In the genomic region with DNA sequence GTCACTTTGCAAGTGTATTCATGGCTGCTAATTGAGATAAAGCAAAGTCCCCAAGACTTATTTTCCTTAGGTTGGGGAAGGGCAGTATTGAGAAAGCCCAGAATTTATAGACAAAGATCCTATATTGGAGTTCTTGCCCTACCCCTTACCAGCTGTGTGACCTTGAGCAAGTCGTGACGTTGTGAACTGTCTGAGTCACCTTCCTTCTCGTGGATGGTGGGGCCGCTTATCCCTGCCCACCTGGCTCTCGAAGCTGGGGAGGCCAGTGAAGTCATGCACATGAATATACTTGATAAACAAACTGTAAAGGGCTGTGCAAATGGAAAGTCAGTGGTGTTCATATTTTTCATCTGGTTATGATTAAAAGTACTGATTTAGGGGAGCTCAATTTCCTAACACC, we compare ENCODE assay signal across 13 cellular contexts.
DNase-seq lines count a peak whose midpoint lies in the region; ATAC-seq, FAIRE-seq and TF ChIP-seq lines count a peak whose summit lies in the region.
"Had no signal": no experiment of that assay in that cellular context is flagged by ENCODE, and none has a peak within 500 bp of the region (broad histone marks: within the 10 kb centered on the region; RNA-seq: fewer than 3 reads in every experiment).

No MANE protein-coding gene starts in this region.

- TF ChIP-seq CTCF in heart right ventricle (IDR thresholded peaks at IDR 0.05): no peak
- no peak for TF ChIP-seq CTCF in K562 (IDR thresholded peaks at IDR 0.05 in 2 of 3, conservative IDR thresholded peaks at IDR 0.05 in 1 of 3; ENCODE audit: insufficient read depth in 2 of 3, low read depth in 1 of 3, low read length in 3 of 3)
- no peak for TF ChIP-seq CTCF in upper lobe of right lung (IDR thresholded peaks at IDR 0.05)

- no peaks in the 10 kb centered on the region; the same call in 1 of the 2 replicates for H4K20me1 ChIP-seq in K562 (replicated peaks; ENCODE audit: control insufficient read depth, insufficient read depth, low read length)

- peaks cover 10% of the 10 kb centered on the region for H3K79me1 ChIP-seq in trophoblast cell (ENCODE audit: low read length)

- no peak overlapping the region for H2BK12ac ChIP-seq in trophoblast cell (ENCODE audit: low read length)

- in situ Hi-C loops in K562 (cut with MboI): no loop called here

- H2AFZ ChIP-seq in K562 (ENCODE audit: low read depth, low read length) (no peak overlapping the region), trophoblast cell (ENCODE audit: insufficient read depth, low read length, poor library complexity) (no peak overlapping the region)

- H3K9ac ChIP-seq in K562 (ENCODE audit: insufficient read depth in 1 of 2, low read depth in 2 of 2, low read length in 2 of 2) (no peak overlapping the region), trophoblast cell (ENCODE audit: low read length) (no peak overlapping the region)

- H3K14ac ChIP-seq in trophoblast cell (ENCODE audit: low read length): no peak overlapping the region

- POLR2A ChIA-PET in K562 (lab: Yijun Ruan, JAX): no interaction called here

- no peak for DNase-seq in heart right ventricle
- DNase-seq in left ventricle myocardium superior: no peak
- DNase-seq in K562 (ENCODE audit: extremely low read depth in 1 of 4, low spot score in 3 of 4): peak in 1 of 4 experiments; percentile 8
- DNase-seq in iris pigment epithelial cell (ENCODE audit: low read depth): peak; percentile 82
- DNase-seq in upper lobe of right lung: no peak
- no peak for DNase-seq in NCI-H2081 treated with DMSO at 0.1 percent for 48 hours (lab: John Stamatoyannopoulos, UW)
- no peak for DNase-seq in NCI-H1092 treated with DMSO at 0.1 percent for 48 hours (lab: John Stamatoyannopoulos, UW)
- no peak for DNase-seq in trophoblast cell
- DNase-seq: activated CD4-positive, alpha-beta T cell treated with anti-CD3 and anti-CD28 coated beads, Interleukin-2, amount 10 ng/mL, durations not matched to agents 7 days and 5 days; activated naive CD4-positive, alpha-beta T cell; cortex of kidney; NCI-H1436 had no signal

- H3K9me1 ChIP-seq in K562 (ENCODE audit: control insufficient read depth, insufficient read depth, low read length): no peaks in the 10 kb centered on the region

- TF ChIP-seq EP300 in K562 (IDR thresholded peaks at IDR 0.05; ENCODE audit: low read length): no peak

- BruUV-seq in K562 (replicated peaks; lab: Mats Ljungman, UMichigan): no TSS peak

- H2AK5ac ChIP-seq in trophoblast cell (ENCODE audit: low read length): no peak overlapping the region

- peaks cover 5 to 95% (median 66%) of the 10 kb centered on the region in 9 donors for H3K4me1 ChIP-seq in heart right ventricle
- H3K4me1 ChIP-seq in K562 (replicated peaks in 1 of 2; ENCODE audit: control insufficient read depth in 2 of 2, insufficient read depth in 2 of 2, low read length in 2 of 2): peaks cover 0 to 16% of the 10 kb centered on the region in 2 experiments; a peak in 2 of 5 replicates
- H3K4me1 ChIP-seq in upper lobe of right lung: peaks cover 34% of the 10 kb centered on the region
- H3K4me1 ChIP-seq in trophoblast cell (ENCODE audit: control insufficient read depth in 1 of 2, insufficient read depth in 2 of 2, low read length in 2 of 2): peaks cover 10 to 11% of the 10 kb centered on the region in 2 experiments

- no peak for TF ChIP-seq RAD21 in K562 (CRISPR knock-in tag; conservative IDR thresholded peaks at IDR 0.05 in 1 of 2, IDR thresholded peaks at IDR 0.05 in 1 of 2)

- H3K4ac ChIP-seq in trophoblast cell (ENCODE audit: low read depth, low read length): no peak overlapping the region

- no peak overlapping the region for H3K4me3 ChIP-seq in heart right ventricle
- no peak overlapping the region for H3K4me3 ChIP-seq in K562
- H3K4me3 ChIP-seq in upper lobe of right lung: no peak overlapping the region
- H3K4me3 ChIP-seq in trophoblast cell (ENCODE audit: low read depth, low read length): no peak overlapping the region
- H3K4me3 ChIP-seq: tibial nerve had no signal

- H3K79me2 ChIP-seq in K562 (ENCODE audit: control insufficient read depth, insufficient read depth, low read length) (no peaks in the 10 kb centered on the region), trophoblast cell (ENCODE audit: control insufficient read depth, insufficient read depth, low read length, poor library complexity) (peaks cover 7% of the 10 kb centered on the region)

- FAIRE-seq in K562 (lab: Jason Lieb, UNC): no peak

- H2BK5ac ChIP-seq in trophoblast cell (ENCODE audit: low read depth, low read length, poor library complexity): no peak overlapping the region

- intact Hi-C loops in heart right ventricle (cut with DNase I): loop anchor here in 3 of 10 donors (10.0 kb wide), 3 partner anchors 62 to 192 kb away; partner anchors contain the start of gene ATE1 (in 2 of the 3)
- intact Hi-C loops in left ventricle myocardium superior (cut with micrococcal nuclease): no loop called here
- intact Hi-C loops in K562 (cut with micrococcal nuclease): loop anchor here (10.0 kb wide), 1 partner anchor 62 kb away; no protein-coding TSS in a partner anchor
- intact Hi-C loops in upper lobe of right lung (cut with DNase I): loop anchor here (10.0 kb wide), 1 partner anchor 62 kb away; no protein-coding TSS in a partner anchor

- no peak overlapping the region for H4K91ac ChIP-seq in trophoblast cell (ENCODE audit: low read depth, low read length)

- H3K9me3 ChIP-seq in heart right ventricle (no peaks in the 10 kb centered on the region), K562 (replicated peaks; ENCODE audit: control insufficient read depth, insufficient read depth, low read depth, low read length) (no peaks in the 10 kb centered on the region), upper lobe of right lung (no peaks in the 10 kb centered on the region), trophoblast cell (ENCODE audit: insufficient read depth, low read depth, low read length) (no peaks in the 10 kb centered on the region)
- H3K9me3 ChIP-seq: tibial nerve had no signal

- 30 to 39% methylated on average over 5 of the region's 5 CpGs for WGBS in heart right ventricle, 2 donors
- WGBS in K562 (ENCODE audit: insufficient coverage, low coverage, missing lambda C conversion rate): 0% methylated on average over 3 of the region's 5 CpGs
- WGBS in trophoblast cell (ENCODE audit: extremely low coverage, insufficient coverage, insufficient read length): no CpG with 5 or more reads among the region's 5 CpGs

- H3K18ac ChIP-seq in trophoblast cell (ENCODE audit: low read length): no peak overlapping the region

- H3K27me3 ChIP-seq in heart right ventricle (peaks cover 0 to 30% (median 0%) of the 10 kb centered on the region in 7 donors), K562 (ENCODE audit: control insufficient read depth in 2 of 2, insufficient read depth in 2 of 2, low read length in 2 of 2) (peaks cover 9 to 61% of the 10 kb centered on the region in 2 experiments; a peak in 4 of 5 replicates), upper lobe of right lung (no peaks in the 10 kb centered on the region), trophoblast cell (ENCODE audit: insufficient read depth, low read length) (no peaks in the 10 kb centered on the region)
- H3K27me3 ChIP-seq: tibial nerve had no signal

- H3K4me2 ChIP-seq in K562 (ENCODE audit: insufficient read depth, low read length) (no peak overlapping the region), trophoblast cell (ENCODE audit: low read length) (no peak overlapping the region)

- ATAC-seq in heart right ventricle (peak in 1 of 8 donors; percentile 13), left ventricle myocardium superior (no peak), K562 (no peak), upper lobe of right lung (no peak)

- H3K23ac ChIP-seq in trophoblast cell (ENCODE audit: low read length): no peak overlapping the region

- H2BK120ac ChIP-seq in trophoblast cell (ENCODE audit: insufficient read depth, low read length, poor library complexity): no peak overlapping the region

- no peak for TF ChIP-seq POLR2A in K562 (conservative IDR thresholded peaks at IDR 0.05)

- CTCF ChIA-PET in K562 (lab: Yijun Ruan, JAX; ENCODE audit: low intra/inter-chr PET ratio): no interaction called here

- peaks cover 0 to 20% (median 0%) of the 10 kb centered on the region in 9 donors for H3K36me3 ChIP-seq in heart right ventricle
- H3K36me3 ChIP-seq in K562 (ENCODE audit: control insufficient read depth, insufficient read depth, low read length): no peaks in the 10 kb centered on the region
- H3K36me3 ChIP-seq in upper lobe of right lung: no peaks in the 10 kb centered on the region
- peaks cover 0 to 2% of the 10 kb centered on the region in 2 experiments for H3K36me3 ChIP-seq in trophoblast cell (ENCODE audit: control insufficient read depth in 1 of 2, insufficient read depth in 2 of 2, low read length in 2 of 2)
- H3K36me3 ChIP-seq: tibial nerve had no signal

- no peak overlapping the region for H4K12ac ChIP-seq in trophoblast cell (ENCODE audit: low read depth, low read length)

- H3K27ac ChIP-seq in heart right ventricle (peak overlapping the region; percentile 26 to 100 (median 84)), K562 (ENCODE audit: extremely low read depth, low read depth, low read length) (no peak overlapping the region), upper lobe of right lung (peak overlapping the region; percentile 0), trophoblast cell (ENCODE audit: low read depth, low read length) (no peak overlapping the region)

- H4K8ac ChIP-seq in trophoblast cell (ENCODE audit: low read depth, low read length): no peak overlapping the region

TF ChIP-seq in K562, 482 proteins besides CTCF, POLR2A, EP300 and RAD21:
- TF ChIP-seq CBFA2T3 (IDR thresholded peaks at IDR 0.05): peak; percentile 29
- no peak for TF ChIP-seq ZC3H8 (IDR thresholded peaks at IDR 0.05)
- TF ChIP-seq CBFA2T2 (conservative IDR thresholded peaks at IDR 0.05): 0 out of 2 replicates have a peak, but pooled peaks have one; percentile 10
- TF ChIP-seq ZNF785 (CRISPR knock-in tag; IDR thresholded peaks at IDR 0.05): no peak
- TF ChIP-seq FOSL1 (tag; conservative IDR thresholded peaks at IDR 0.05): peak; percentile 26; the same call in 1 of the 2 replicates
TF ChIP-seq in K562: peak in this region for 3.

Comparison
In these comparisons a context has a peak if more than half of its experiments do, and no peak if none do; other contexts are left out.
1. H3K27ac ChIP-seq: peak in heart right ventricle (10 of 10) and upper lobe of right lung (single experiment); none in K562 (single experiment) and trophoblast cell (single experiment).